In genomic region chr9:136688274-136689107, GRCh38 we compare ENCODE assay signal across 11 cellular contexts. TPM values are rescaled to one million over a fixed set of nuclear protein-coding genes. Genes with fewer than 3 reads are reported as not detected.
A peak's percentile ranks its signal among the peaks of the same experiment; 100 is the strongest.
DNase-seq lines count a peak whose midpoint lies in the region; ATAC-seq and TF ChIP-seq lines count a peak whose summit lies in the region.
"Had no signal": no experiment of that assay in that cellular context is flagged by ENCODE, and none has a peak within 500 bp of the region (broad histone marks: within the 10 kb centered on the region; RNA-seq: fewer than 3 reads in every experiment).

No MANE protein-coding gene starts in this region.

- H3K36me3 ChIP-seq in BLaER1, result peaks cover 8% of the 10 kb centered on the region; the same call in 1 of the 2 replicates

- no peak overlapping the region for H3K9ac ChIP-seq in BLaER1

- TF ChIP-seq CTCF in GM13976 (IDR thresholded peaks at IDR 0.05; ENCODE audit: borderline replicate concordance, control extremely low read depth, extremely low read depth, insufficient read depth, missing control alignments), result no peak
- no peak for TF ChIP-seq CTCF in mesothelial cell of epicardium (IDR thresholded peaks at IDR 0.05; ENCODE audit: unreplicated experiment)
- TF ChIP-seq CTCF in coronary artery (IDR thresholded peaks at IDR 0.05), result no peak

- no peak for ATAC-seq in activated CD8-positive, alpha-beta T cell treated with anti-CD3 and anti-CD28 coated beads, Interleukin-2, amount 10 ng/mL, durations not matched to agents 7 days and 5 days
- no peak for ATAC-seq in HG03196 (IDR thresholded peaks at IDR 0.05; ENCODE audit: unreplicated experiment)

- no peak overlapping the region for H3K27ac Mint-ChIP-seq in activated CD8-positive, alpha-beta T cell treated with anti-CD3 and anti-CD28 coated beads, Interleukin-2, amount 10 ng/mL, durations not matched to agents 7 days and 5 days
- peak overlapping the region; percentile 30 for H3K27ac Mint-ChIP-seq in mesothelial cell of epicardium
- H3K27ac Mint-ChIP-seq: activated CD4-positive, alpha-beta T cell treated with anti-CD3 and anti-CD28 coated beads for 36 hours had no signal

- POLR2A ChIA-PET in activated CD8-positive, alpha-beta T cell treated with anti-CD3 and anti-CD28 coated beads, Interleukin-2, amount 10 ng/mL, durations not matched to agents 7 days and 5 days (lab: Charles Lee), result interaction anchor here (0.5 to 1.1 kb wide), 3 partner anchors 9 to 54 kb away, joined by 3 to 4 read pairs (median 4); no protein-coding TSS in a partner anchor

- peaks cover 75% of the 10 kb centered on the region for H3K4me1 ChIP-seq in BLaER1

- peak overlapping the region; percentile 85 for H3K4me2 ChIP-seq in BLaER1

- H3K27me3 ChIP-seq in BLaER1, result no peaks in the 10 kb centered on the region

- H4K20me1 ChIP-seq in BLaER1, result peaks cover 31% of the 10 kb centered on the region

- no peaks in the 10 kb centered on the region for H3K36me3 Mint-ChIP-seq in activated CD8-positive, alpha-beta T cell treated with anti-CD3 and anti-CD28 coated beads, Interleukin-2, amount 10 ng/mL, durations not matched to agents 7 days and 5 days (ENCODE audit: low read depth)
- H3K36me3 Mint-ChIP-seq in mesothelial cell of epicardium, result no peaks in the 10 kb centered on the region

- H3K27me3 Mint-ChIP-seq in activated CD8-positive, alpha-beta T cell treated with anti-CD3 and anti-CD28 coated beads, Interleukin-2, amount 10 ng/mL, durations not matched to agents 7 days and 5 days (ENCODE audit: low read depth), result peaks cover 6% of the 10 kb centered on the region
- no peaks in the 10 kb centered on the region for H3K27me3 Mint-ChIP-seq in mesothelial cell of epicardium (ENCODE audit: low read depth)

- no peaks in the 10 kb centered on the region for H3K9me3 Mint-ChIP-seq in activated CD8-positive, alpha-beta T cell treated with anti-CD3 and anti-CD28 coated beads, Interleukin-2, amount 10 ng/mL, durations not matched to agents 7 days and 5 days (ENCODE audit: insufficient read depth)
- no peaks in the 10 kb centered on the region for H3K9me3 Mint-ChIP-seq in mesothelial cell of epicardium

- in situ Hi-C loops in GM13976 (cut with MboI; ENCODE audit: low sequenced_read_pairs, unreplicated experiment), result no loop called here

- peaks cover 13% of the 10 kb centered on the region for H3K4me1 Mint-ChIP-seq in activated CD8-positive, alpha-beta T cell treated with anti-CD3 and anti-CD28 coated beads, Interleukin-2, amount 10 ng/mL, durations not matched to agents 7 days and 5 days (ENCODE audit: low read depth)
- peaks cover 7% of the 10 kb centered on the region for H3K4me1 Mint-ChIP-seq in mesothelial cell of epicardium
- H3K4me1 Mint-ChIP-seq: activated CD4-positive, alpha-beta T cell treated with anti-CD3 and anti-CD28 coated beads for 36 hours had no signal

- peak overlapping the region; percentile 40 for H3K4me3 Mint-ChIP-seq in activated CD8-positive, alpha-beta T cell treated with anti-CD3 and anti-CD28 coated beads, Interleukin-2, amount 10 ng/mL, durations not matched to agents 7 days and 5 days
- H3K4me3 Mint-ChIP-seq in mesothelial cell of epicardium, result peak overlapping the region; percentile 46
- H3K4me3 Mint-ChIP-seq: activated CD4-positive, alpha-beta T cell treated with anti-CD3 and anti-CD28 coated beads for 36 hours had no signal

- CTCF ChIA-PET in activated CD8-positive, alpha-beta T cell treated with anti-CD3 and anti-CD28 coated beads, Interleukin-2, amount 10 ng/mL, durations not matched to agents 7 days and 5 days (lab: Charles Lee), result interaction anchor here (1.0 to 4.0 kb wide), 2 partner anchors 8 to 17 kb away, joined by 3 to 19 read pairs; no protein-coding TSS in a partner anchor

- H3K4me3 ChIP-seq in BLaER1 (no peak overlapping the region), coronary artery (no peak overlapping the region)

- no peaks in the 10 kb centered on the region for H3K9me3 ChIP-seq in BLaER1

- peak overlapping the region; percentile 13; the same call in 1 of the 2 replicates for H3K27ac ChIP-seq in BLaER1
- H3K27ac ChIP-seq in coronary artery, result peak overlapping the region in 1 of 2 donors; percentile 11

- DNase-seq in GM13976 (ENCODE audit: low spot score) (peak; percentile 81), mesothelial cell of epicardium (ENCODE audit: low spot score in 2 of 2, unreplicated experiment in 2 of 2) (no peak), NCI-H1417 treated with DMSO at 0.1 percent for 48 hours (lab: John Stamatoyannopoulos, UW) (no peak), mesenteric fat pad (ENCODE audit: low spot score) (no peak), coronary artery (ENCODE audit: low spot score) (no peak)
- no peak for DNase-seq in activated CD8-positive, alpha-beta T cell treated with anti-CD3 and anti-CD28 coated beads, Interleukin-2, amount 10 ng/mL, durations not matched to agents 7 days and 5 days

RNA-seq across cellular contexts. Expression of gene AGPAT2, which starts 1.2 kb away (rescaled TPM):
- 10 to 100 TPM; 32.7 to 33.7 TPM for total RNA-seq in activated CD8-positive, alpha-beta T cell treated with anti-CD3 and anti-CD28 coated beads, Interleukin-2, amount 10 ng/mL, durations not matched to agents 7 days and 5 days
- total RNA-seq in mesothelial cell of epicardium (32.8 to 36.1 TPM (median 34.9 TPM) in 3 replicates), mesenteric fat pad (547 TPM)

RNA-seq across cellular contexts. Expression of gene DIPK1B, which starts 23.9 kb away (rescaled TPM):
- under 1 TPM in 1 of 2 experiments, not detected in 1; 0.16 TPM for total RNA-seq in activated CD8-positive, alpha-beta T cell treated with anti-CD3 and anti-CD28 coated beads, Interleukin-2, amount 10 ng/mL, durations not matched to agents 7 days and 5 days
- total RNA-seq in mesothelial cell of epicardium (56.2 to 60.5 TPM (median 58.1 TPM) in 3 replicates), mesenteric fat pad (3.9 TPM)
- total RNA-seq: bronchial epithelial cell had no signal

RNA-seq across cellular contexts. Expression of gene EGFL7, which starts 25.8 kb away (rescaled TPM):
- total RNA-seq in activated CD8-positive, alpha-beta T cell treated with anti-CD3 and anti-CD28 coated beads, Interleukin-2, amount 10 ng/mL, durations not matched to agents 7 days and 5 days, result 1 to 10 TPM; 1.9 TPM
- total RNA-seq in mesothelial cell of epicardium (35.6 to 39.3 TPM (median 38.2 TPM) in 3 replicates), mesenteric fat pad (155 TPM)

RNA-seq across cellular contexts. Expression of gene LCN10, which starts 54.2 kb away (rescaled TPM):
- total RNA-seq in activated CD8-positive, alpha-beta T cell treated with anti-CD3 and anti-CD28 coated beads, Interleukin-2, amount 10 ng/mL, durations not matched to agents 7 days and 5 days, result 1 to 10 TPM; 1.8 to 2.4 TPM
- total RNA-seq in mesothelial cell of epicardium (0.20 to 0.51 TPM (median 0.29 TPM) in 3 replicates), mesenteric fat pad (9.2 TPM)
- total RNA-seq: bronchial epithelial cell had no signal

RNA-seq across cellular contexts. Expression of gene LCN6, which starts 59.8 kb away (rescaled TPM):
- not detected for total RNA-seq in activated CD8-positive, alpha-beta T cell treated with anti-CD3 and anti-CD28 coated beads, Interleukin-2, amount 10 ng/mL, durations not matched to agents 7 days and 5 days
- total RNA-seq in mesothelial cell of epicardium (not detected in 3 replicates), mesenteric fat pad (16.2 TPM)
- total RNA-seq: activated CD4-positive, alpha-beta T cell treated with anti-CD3 and anti-CD28 coated beads for 36 hours; bronchial epithelial cell; pulmonary artery endothelial cell had no signal

Comparison
In these comparisons a context has a peak if more than half of its experiments do, and no peak if none do; other contexts are left out.
1. RNA of gene AGPAT2, which starts 1.2 kb away (total RNA-seq): 547 TPM in mesenteric fat pad (single experiment); 32.7 to 33.7 TPM in activated CD8-positive, alpha-beta T cell treated with anti-CD3 and anti-CD28 coated beads, Interleukin-2, amount 10 ng/mL, durations not matched to agents 7 days and 5 days and 32.8 to 36.1 TPM in mesothelial cell of epicardium; every median in the first group is over 10 times any median in the second.
2. RNA of gene DIPK1B, which starts 23.9 kb away (total RNA-seq): 56.2 to 60.5 TPM in mesothelial cell of epicardium; 3.9 TPM in mesenteric fat pad (single experiment) and 0.16 TPM in activated CD8-positive, alpha-beta T cell treated with anti-CD3 and anti-CD28 coated beads, Interleukin-2, amount 10 ng/mL, durations not matched to agents 7 days and 5 days; every median in the first group is over 10 times any median in the second.
3. RNA of gene EGFL7, which starts 25.8 kb away (total RNA-seq): 155 TPM in mesenteric fat pad (single experiment) and 35.6 to 39.3 TPM in mesothelial cell of epicardium; 1.9 TPM in activated CD8-positive, alpha-beta T cell treated with anti-CD3 and anti-CD28 coated beads, Interleukin-2, amount 10 ng/mL, durations not matched to agents 7 days and 5 days; every median in the first group is over 10 times any median in the second.